ENCODE assay signal across 8 cellular contexts in the genomic region with DNA sequence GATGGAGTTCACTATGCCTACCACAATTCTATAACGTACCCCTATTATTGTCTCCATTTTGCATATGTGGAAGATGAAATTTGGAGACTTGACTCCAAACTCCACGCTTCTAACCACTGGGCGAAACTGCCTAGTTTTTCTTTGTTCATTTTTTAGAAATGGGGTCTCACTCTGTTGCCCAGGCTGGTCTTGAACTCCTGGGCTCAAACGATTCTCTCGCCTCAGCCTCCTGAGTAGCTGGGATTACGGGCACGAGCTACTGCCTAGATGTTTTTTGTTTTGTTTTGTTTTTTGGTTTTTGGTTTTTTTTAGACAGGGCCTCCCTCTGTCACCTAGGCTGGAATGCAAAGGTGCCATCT. TPM values are rescaled to one million over a fixed set of nuclear protein-coding genes. Genes with fewer than 3 reads are reported as not detected.
DNase-seq lines count a peak whose midpoint lies in the region; ATAC-seq lines count a peak whose summit lies in the region.

No MANE protein-coding gene starts in this region.

- no peaks in the 10 kb centered on the region for H3K27me3 Mint-ChIP-seq in T-helper 1 cell treated with Interleukin-12 subunit alpha and Interleukin-12 subunit beta and Interleukin-4 antibody, amounts not matched to agents 30 μg/mL and 1 μg/mL, for 36 hours (ENCODE audit: low read depth)

- H3K36me3 ChIP-seq in SJSA1: peaks cover 43% of the 10 kb centered on the region
- H3K36me3 ChIP-seq in stomach smooth muscle (ENCODE audit: control insufficient read depth in 2 of 2, insufficient read depth in 2 of 2, low read length in 2 of 2): peaks cover 23 to 25% of the 10 kb centered on the region in 2 donors

- DNase-seq in T-helper 1 cell (no peak), SJSA1 (ENCODE audit: low read depth in 1 of 2, low spot score in 2 of 2) (no peak), right cardiac atrium (no peak), inferior parietal cortex (ENCODE audit: extremely low spot score) (no peak)

- no peaks in the 10 kb centered on the region; the same call in 1 of the 2 replicates for H3K9me3 ChIP-seq in SJSA1 (replicated peaks)
- no peaks in the 10 kb centered on the region for H3K9me3 ChIP-seq in right cardiac atrium (ENCODE audit: control insufficient read depth, low read length)
- H3K9me3 ChIP-seq in stomach smooth muscle (ENCODE audit: control insufficient read depth in 2 of 2, low read length in 2 of 2): no peaks in the 10 kb centered on the region

- peaks cover 38% of the 10 kb centered on the region for H3K36me3 Mint-ChIP-seq in T-helper 1 cell treated with Interleukin-12 subunit alpha and Interleukin-12 subunit beta and Interleukin-4 antibody, amounts not matched to agents 30 μg/mL and 1 μg/mL, for 36 hours (ENCODE audit: low read depth)

- 48% methylated on average over 7 of the region's 7 CpGs for WGBS in right cardiac atrium

- peak overlapping the region; percentile 94 to 95 for H3K9ac ChIP-seq in stomach smooth muscle (ENCODE audit: low read length in 2 of 2)

- H3K4me1 ChIP-seq in SJSA1 (replicated peaks) (peaks cover 9% of the 10 kb centered on the region), right cardiac atrium (ENCODE audit: control insufficient read depth, insufficient read depth, low read length) (peaks cover 9% of the 10 kb centered on the region), stomach smooth muscle (ENCODE audit: control insufficient read depth, insufficient read depth, low read length) (peaks cover 27% of the 10 kb centered on the region)

- intact Hi-C loops in right cardiac atrium (cut with DNase I): no loop called here

- H3K4me3 ChIP-seq in SJSA1 (peak overlapping the region; percentile 82), right cardiac atrium (ENCODE audit: low read length) (peak overlapping the region; percentile 56), stomach smooth muscle (ENCODE audit: low read length in 2 of 2) (peak overlapping the region; percentile 85 to 96)

- ATAC-seq in right cardiac atrium (no peak), HG03135 (IDR thresholded peaks at IDR 0.05; ENCODE audit: unreplicated experiment) (no peak), GM21526 (IDR thresholded peaks at IDR 0.05; ENCODE audit: low FRiP score, unreplicated experiment) (no peak)

- H3K27ac ChIP-seq in SJSA1: peak overlapping the region; percentile 99
- H3K27ac ChIP-seq in right cardiac atrium (ENCODE audit: low read length): no peak overlapping the region
- peak overlapping the region; percentile 92 for H3K27ac ChIP-seq in stomach smooth muscle (ENCODE audit: low read length)

- peak overlapping the region; percentile 99 for H3K27ac Mint-ChIP-seq in T-helper 1 cell treated with Interleukin-12 subunit alpha and Interleukin-12 subunit beta and Interleukin-4 antibody, amounts not matched to agents 30 μg/mL and 1 μg/mL, for 36 hours

- peaks cover 44% of the 10 kb centered on the region for H3K4me1 Mint-ChIP-seq in T-helper 1 cell treated with Interleukin-12 subunit alpha and Interleukin-12 subunit beta and Interleukin-4 antibody, amounts not matched to agents 30 μg/mL and 1 μg/mL, for 36 hours (ENCODE audit: low read depth)

- peak overlapping the region; percentile 98 for H3K4me3 Mint-ChIP-seq in T-helper 1 cell treated with Interleukin-12 subunit alpha and Interleukin-12 subunit beta and Interleukin-4 antibody, amounts not matched to agents 30 μg/mL and 1 μg/mL, for 36 hours

- H3K9me3 Mint-ChIP-seq in T-helper 1 cell treated with Interleukin-12 subunit alpha and Interleukin-12 subunit beta and Interleukin-4 antibody, amounts not matched to agents 30 μg/mL and 1 μg/mL, for 36 hours: no peaks in the 10 kb centered on the region

- H3K27me3 ChIP-seq in SJSA1 (replicated peaks) (no peaks in the 10 kb centered on the region), right cardiac atrium (ENCODE audit: control insufficient read depth, insufficient read depth) (no peaks in the 10 kb centered on the region), stomach smooth muscle (ENCODE audit: control insufficient read depth in 1 of 2, insufficient read depth in 2 of 2, low read length in 2 of 2) (no peaks in the 10 kb centered on the region)

RNA-seq across cellular contexts. Expression of a gene that starts 0.6 kb away (rescaled TPM):
- 400 and 799 TPM in 2 replicates for total RNA-seq in SJSA1 (2014; rRNA removed; shearing (Covaris generic))
- total RNA-seq in right cardiac atrium: 1,000 to 10,000 TPM in 3 of 4 donors, 100 to 1,000 TPM in 1; 993 to 1,089 (median 1,033) TPM
- polyA plus RNA-seq in right cardiac atrium: 1,539 TPM

RNA-seq across cellular contexts. Expression of a gene that starts 45.5 kb away (rescaled TPM):
- total RNA-seq in SJSA1 (2014; rRNA removed; shearing (Covaris generic)): 0.87 and 1.5 TPM in 2 replicates
- total RNA-seq in right cardiac atrium: 10 to 100 TPM; 33.2 to 63.6 (median 50.4) TPM
- polyA plus RNA-seq in right cardiac atrium: 36.6 TPM

Comparison
In these comparisons a context has a peak if more than half of its experiments do, and no peak if none do; other contexts are left out.
1. RNA of a gene that starts 45.5 kb away (total RNA-seq): 33.2 to 63.6 TPM in right cardiac atrium; 0.87 to 1.5 TPM in SJSA1; every median in the first group is over 10 times any median in the second.
2. Peak in every context shown above with its lines, with median percentiles within 50 percentile points of each other: H3K4me3 ChIP-seq.